7 cellular contexts compared by ENCODE assay signal in genomic region chr6:15623282-15624116, GRCh38. TPM values are rescaled to one million over a fixed set of nuclear protein-coding genes. Genes with fewer than 3 reads are reported as not detected.
A peak's percentile ranks its signal among the peaks of the same experiment; 100 is the strongest.
DNase-seq lines count a peak whose midpoint lies in the region; ATAC-seq, FAIRE-seq and TF ChIP-seq lines count a peak whose summit lies in the region.

No MANE protein-coding gene starts in this region.

- H3K9me3 Mint-ChIP-seq in MCF 10A (ENCODE audit: unreplicated experiment) (no peaks in the 10 kb centered on the region), memory B cell (no peaks in the 10 kb centered on the region)

- no peaks in the 10 kb centered on the region for H3K36me3 Mint-ChIP-seq in MCF 10A (ENCODE audit: insufficient read depth, unreplicated experiment)
- peaks cover 8% of the 10 kb centered on the region for H3K36me3 Mint-ChIP-seq in memory B cell

- peak; percentile 4 for TF ChIP-seq CTCF in GM12873 (IDR thresholded peaks at IDR 0.05; ENCODE audit: insufficient read depth, low read depth, low read length, missing control alignments)
- peak; percentile 40 for TF ChIP-seq CTCF in MCF 10A (IDR thresholded peaks at IDR 0.05; ENCODE audit: unreplicated experiment)

- DNase-seq in NCI-H2196 (lab: John Stamatoyannopoulos, UW; ENCODE audit: unreplicated experiment) (peak; percentile 16), MCF 10A (ENCODE audit: unreplicated experiment) (peak; percentile 37), memory B cell (ENCODE audit: low spot score in 2 of 2) (no peak), urothelium cell line (ENCODE audit: low spot score) (no peak)

- FAIRE-seq in urothelium cell line (lab: Jason Lieb, UNC): no peak

- H3K27me3 Mint-ChIP-seq in MCF 10A (ENCODE audit: insufficient read depth, unreplicated experiment): no peaks in the 10 kb centered on the region
- H3K27me3 Mint-ChIP-seq in memory B cell: no peaks in the 10 kb centered on the region

- BruUV-seq in MCF 10A (replicated peaks; lab: Mats Ljungman, UMichigan): no TSS peak

- intact Hi-C loops in MCF 10A (cut with micrococcal nuclease): loop anchor here (2.0 to 5.0 kb wide), 5 partner anchors 131 to 1711 kb away; partner anchors contain the start of gene JARID2

- no peak overlapping the region for H3K27ac Mint-ChIP-seq in MCF 10A (ENCODE audit: low read depth, unreplicated experiment)
- peak overlapping the region; percentile 63 for H3K27ac Mint-ChIP-seq in memory B cell

- no peak for ATAC-seq in memory B cell (ENCODE audit: low read depth)
- ATAC-seq in GM18517 (IDR thresholded peaks at IDR 0.05; ENCODE audit: unreplicated experiment): no peak
- ATAC-seq in HG02938 (IDR thresholded peaks at IDR 0.05; ENCODE audit: unreplicated experiment): no peak

- H3K4me3 Mint-ChIP-seq in MCF 10A (ENCODE audit: unreplicated experiment) (no peak overlapping the region), memory B cell (no peak overlapping the region)

- H3K4me1 Mint-ChIP-seq in MCF 10A (ENCODE audit: insufficient read depth, unreplicated experiment) (peaks cover 11% of the 10 kb centered on the region), memory B cell (peaks cover 10% of the 10 kb centered on the region)

- POLR2A ChIA-PET in MCF 10A (lab: Yijun Ruan, JAX): interaction anchor here (0.7 to 1.0 kb wide), 3 partner anchors 36 to 1494 kb away, joined by 3 to 5 read pairs (median 3); no protein-coding TSS in a partner anchor

- CTCF ChIA-PET in MCF 10A (lab: Yijun Ruan, JAX): interaction anchor here (0.6 to 3.5 kb wide), 30 partner anchors 9 to 1715 kb away, joined by 3 to 30 read pairs (median 3); no protein-coding TSS in a partner anchor

RNA-seq across cellular contexts. Expression of gene DTNBP1, which starts 39.3 kb away (rescaled TPM):
- 10.8 and 13.5 TPM in 2 replicates for total RNA-seq in MCF 10A (2022)

Comparison
In these comparisons a context has a peak if more than half of its experiments do, and no peak if none do; other contexts are left out.
1. DNase-seq: peak in NCI-H2196 (single experiment) and MCF 10A (single experiment); none in memory B cell (0 of 2) and urothelium cell line (single experiment).